ENCODE assay signal across 13 cellular contexts in the genomic region with DNA sequence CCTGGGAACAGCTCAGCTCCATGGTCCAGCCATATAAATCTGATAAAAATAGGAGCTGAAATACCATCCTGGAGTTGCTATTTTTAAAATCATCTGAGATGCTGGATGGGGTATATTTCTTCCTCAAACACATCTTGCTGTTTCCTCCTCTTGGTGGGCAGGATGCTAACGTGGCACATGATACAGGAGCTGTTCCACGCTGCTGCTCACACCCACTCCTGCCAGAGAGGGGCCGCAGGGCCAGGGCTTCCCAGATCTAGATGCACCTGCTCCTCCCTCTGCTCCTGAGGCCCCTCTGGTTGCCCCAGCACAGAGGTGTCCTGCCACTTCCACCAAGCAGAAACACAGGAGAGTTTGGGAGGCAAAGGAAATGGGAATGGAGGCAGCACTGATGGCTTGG. TPM values are rescaled to one million over a fixed set of nuclear protein-coding genes. Genes with fewer than 3 reads are reported as not detected.
DNase-seq lines count a peak whose midpoint lies in the region; ATAC-seq and TF ChIP-seq lines count a peak whose summit lies in the region.
"Had no signal": no experiment of that assay in that cellular context is flagged by ENCODE, and none has a peak within 500 bp of the region (broad histone marks: within the 10 kb centered on the region; RNA-seq: fewer than 3 reads in every experiment).

No MANE protein-coding gene starts in this region.

- POLR2A ChIA-PET in PC-9 (lab: Charles Lee; ENCODE audit: unreplicated experiment): no interaction called here

- H3K4me3 ChIP-seq in heart right ventricle (no peak overlapping the region), PC-9 (peak overlapping the region; percentile 94; the same call in 1 of the 2 replicates), right cardiac atrium (ENCODE audit: low read length) (no peak overlapping the region), tibial artery (no peak overlapping the region)

- CTCF ChIA-PET in PC-9 (lab: Charles Lee): no interaction called here

- DNase-seq in heart right ventricle (no peak), Right ventricle myocardium superior (no peak), PC-9 (no peak), right cardiac atrium (peak in 2 of 3 donors; percentile 42 to 45), tibial artery (no peak), NCI-H2029 treated with DMSO at 0.1 percent for 48 hours (lab: John Stamatoyannopoulos, UW) (no peak), activated gamma-delta T cell treated with Interleukin-2 at 50 U/mL for 16 hours (no peak), UCSD-AML1 (lab: John Stamatoyannopoulos, UW; ENCODE audit: unreplicated experiment) (no peak)
- DNase-seq: BE2C, dermis blood vessel endothelial cell, EL, NCI-H2227 treated with DMSO at 0.1 percent for 48 hours, T1000 had no signal

- intact Hi-C loops in heart right ventricle (cut with DNase I): loop anchor here in 4 of 10 donors (5.0 to 10.0 kb wide), 2 partner anchors 35 to 63 kb away; no protein-coding TSS in a partner anchor
- intact Hi-C loops in Right ventricle myocardium superior (cut with DNase I): no loop called here
- intact Hi-C loops in PC-9 (cut with micrococcal nuclease; ENCODE audit: unreplicated experiment): no loop called here
- intact Hi-C loops in right cardiac atrium (cut with DNase I): loop anchor here in 1 of 4 donors (5.0 kb wide), 1 partner anchor 35 kb away; no protein-coding TSS in a partner anchor
- intact Hi-C loops in tibial artery (cut with DNase I; ENCODE audit: low total_unique reads): no loop called here

- TF ChIP-seq CTCF in heart right ventricle (IDR thresholded peaks at IDR 0.05) (no peak), PC-9 (conservative IDR thresholded peaks at IDR 0.05) (no peak), tibial artery (IDR thresholded peaks at IDR 0.05) (no peak)

- no peak overlapping the region for H2AFZ ChIP-seq in PC-9

- no peaks in the 10 kb centered on the region for H4K20me1 ChIP-seq in PC-9 (ENCODE audit: insufficient read depth)

- H3K4me1 ChIP-seq in heart right ventricle (peaks cover 35 to 93% (median 90%) of the 10 kb centered on the region in 9 donors), PC-9 (replicated peaks; ENCODE audit: insufficient read depth) (peaks cover 74% of the 10 kb centered on the region), right cardiac atrium (ENCODE audit: control insufficient read depth, insufficient read depth, low read length) (peaks cover 30% of the 10 kb centered on the region), tibial artery (peaks cover 0 to 92% (median 68%) of the 10 kb centered on the region in 4 donors)

- H3K4me2 ChIP-seq in PC-9: peak overlapping the region; percentile 97

- H3K27me3 ChIP-seq in heart right ventricle (no peaks in the 10 kb centered on the region), PC-9 (ENCODE audit: insufficient read depth, low read depth) (no peaks in the 10 kb centered on the region), right cardiac atrium (ENCODE audit: control insufficient read depth, insufficient read depth) (no peaks in the 10 kb centered on the region), tibial artery (no peaks in the 10 kb centered on the region)
- H3K27me3 ChIP-seq: BE2C had no signal

- H3K27ac ChIP-seq in heart right ventricle (peak overlapping the region in 6 of 10 donors; percentile 4 to 94 (median 35)), PC-9 (peak overlapping the region; percentile 99), right cardiac atrium (ENCODE audit: low read length) (peak overlapping the region; percentile 35), tibial artery (peak overlapping the region; percentile 67 to 68)

- peaks cover 53% of the 10 kb centered on the region for H3F3A ChIP-seq in PC-9 (ENCODE audit: insufficient read depth, low read depth)

- H3K36me3 ChIP-seq in heart right ventricle (no peaks in the 10 kb centered on the region), PC-9 (ENCODE audit: low read depth) (peaks cover 8% of the 10 kb centered on the region; the same call in 1 of the 2 replicates), tibial artery (no peaks in the 10 kb centered on the region)
- H3K36me3 ChIP-seq: BE2C had no signal

- 58 to 70% methylated on average over 3 of the region's 3 CpGs for WGBS in heart right ventricle, 2 donors
- 57% methylated on average over 3 of the region's 3 CpGs for WGBS in right cardiac atrium

- no TSS peak for BruUV-seq in PC-9 (replicated peaks; lab: Mats Ljungman, UMichigan)

- H3K79me2 ChIP-seq in PC-9 (ENCODE audit: low read depth): peaks cover 86% of the 10 kb centered on the region

- H3K9me3 ChIP-seq in heart right ventricle: no peaks in the 10 kb centered on the region
- H3K9me3 ChIP-seq in PC-9 (ENCODE audit: insufficient read depth, low read depth): no peaks in the 10 kb centered on the region
- no peaks in the 10 kb centered on the region for H3K9me3 ChIP-seq in right cardiac atrium (ENCODE audit: control insufficient read depth, low read length)
- no peaks in the 10 kb centered on the region for H3K9me3 ChIP-seq in tibial artery
- H3K9me3 ChIP-seq: BE2C had no signal

- no peaks in the 10 kb centered on the region for H3K9me2 ChIP-seq in PC-9 (ENCODE audit: insufficient read depth)

- ATAC-seq in heart right ventricle: no peak
- ATAC-seq in Right ventricle myocardium superior (ENCODE audit: poor library complexity): no peak
- no peak for ATAC-seq in right cardiac atrium

RNA-seq across cellular contexts. Expression of gene ST3GAL4, which starts 3.3 kb away (rescaled TPM):
- total RNA-seq in heart right ventricle (10 to 100 TPM; 24.8 to 51.0 (median 43.4) TPM), Right ventricle myocardium superior (36.5 TPM), PC-9 (2021) (44.1 and 46.2 TPM in 2 replicates), right cardiac atrium (10 to 100 TPM; 57.3 to 96.9 (median 65.4) TPM)
- polyA plus RNA-seq in heart right ventricle (10 to 100 TPM; 96.2 to 98.2 TPM), right cardiac atrium (57.5 TPM)

RNA-seq across cellular contexts. Expression of gene DCPS, which starts 48.3 kb away (rescaled TPM):
- total RNA-seq in heart right ventricle (10 to 100 TPM in 6 of 10 donors, 1 to 10 TPM in 4; 6.5 to 17.3 (median 10.6) TPM), Right ventricle myocardium superior (10.7 TPM), PC-9 (2021) (23.8 and 27.2 TPM in 2 replicates), right cardiac atrium (10 to 100 TPM in 3 of 4 donors, 1 to 10 TPM in 1; 9.9 to 14.9 (median 10.4) TPM)
- polyA plus RNA-seq in heart right ventricle (10 to 100 TPM in 1 of 2 donors, 1 to 10 TPM in 1; 8.8 to 17.1 TPM), right cardiac atrium (10.6 TPM)

Comparison
In these comparisons a context has a peak if more than half of its experiments do, and no peak if none do; other contexts are left out.
1. DNase-seq: peak in right cardiac atrium (2 of 3); none in heart right ventricle (0 of 2), Right ventricle myocardium superior (single experiment), PC-9 (0 of 2), tibial artery (0 of 2), NCI-H2029 treated with DMSO at 0.1 percent for 48 hours (single experiment), activated gamma-delta T cell treated with Interleukin-2 at 50 U/mL for 16 hours (single experiment) and UCSD-AML1 (single experiment).
2. H3K27ac ChIP-seq: peak in every context shown above with its lines; median percentile 99 in PC-9; 68 in tibial artery; 35 in heart right ventricle; 35 in right cardiac atrium.